9 cellular contexts compared by ENCODE assay signal in the genomic region with DNA sequence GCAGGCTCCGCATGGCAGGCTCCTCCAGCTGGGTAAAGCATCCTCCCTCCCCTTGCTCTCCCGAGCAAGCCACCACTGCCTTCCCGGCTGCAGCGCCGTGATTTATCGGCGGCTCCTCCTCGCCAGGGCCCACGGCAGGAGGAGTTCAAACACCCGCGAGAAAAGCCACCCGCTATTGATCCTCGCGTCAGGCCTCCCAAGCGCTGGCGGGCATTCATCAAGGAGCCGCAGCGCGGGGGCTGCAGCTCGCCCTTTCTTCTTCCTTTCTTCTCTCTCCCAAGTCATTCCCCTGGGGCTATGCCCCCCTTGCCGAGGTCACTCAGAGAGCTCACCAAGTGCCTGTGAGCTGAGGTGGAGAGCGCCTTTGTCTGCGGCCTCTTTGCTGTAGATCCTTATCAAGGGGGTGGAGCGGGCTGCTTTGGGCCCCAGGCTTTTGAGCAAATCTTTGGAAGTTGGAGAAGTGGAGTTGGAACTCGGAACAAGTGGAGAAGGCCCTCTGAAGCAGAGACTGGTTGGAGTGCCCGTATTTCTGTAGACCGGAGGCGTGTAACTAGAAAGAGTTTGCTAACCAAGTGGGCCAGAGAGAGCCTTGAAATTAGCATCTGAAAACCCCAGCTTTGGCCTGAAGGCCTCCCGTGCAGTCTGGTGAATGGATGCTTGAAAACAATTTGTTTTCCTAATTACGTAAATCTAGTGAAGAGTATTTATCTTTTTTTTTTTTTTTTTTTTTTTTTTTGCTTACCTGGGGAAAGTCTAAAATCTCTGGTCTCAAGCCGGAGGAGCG.
DNase-seq lines count a peak whose midpoint lies in the region; ATAC-seq and TF ChIP-seq lines count a peak whose summit lies in the region.
"Had no signal": no experiment of that assay in that cellular context is flagged by ENCODE, and none has a peak within 500 bp of the region (broad histone marks: within the 10 kb centered on the region; RNA-seq: fewer than 3 reads in every experiment).

No MANE protein-coding gene starts in this region.

- no peak for TF ChIP-seq RAD21 in neural cell (conservative IDR thresholded peaks at IDR 0.05)

- no peaks in the 10 kb centered on the region for H3K27me3 ChIP-seq in BLaER1
- H3K27me3 ChIP-seq in HUES6 (ENCODE audit: control insufficient read depth, insufficient read depth, low read length), result peaks cover 56% of the 10 kb centered on the region
- no peaks in the 10 kb centered on the region for H3K27me3 ChIP-seq in endodermal cell (ENCODE audit: control insufficient read depth, insufficient read depth, low read length, poor library complexity, severe bottlenecking)
- no peaks in the 10 kb centered on the region for H3K27me3 ChIP-seq in neural cell (ENCODE audit: insufficient read depth, low read depth, low read length)

- H3K9me3 ChIP-seq in BLaER1, result no peaks in the 10 kb centered on the region
- H3K9me3 ChIP-seq in HUES6 (ENCODE audit: control insufficient read depth, insufficient read depth, low read depth, low read length), result no peaks in the 10 kb centered on the region
- no peaks in the 10 kb centered on the region for H3K9me3 ChIP-seq in endodermal cell (ENCODE audit: control insufficient read depth, low read length)
- H3K9me3 ChIP-seq in neural cell (ENCODE audit: low read length), result no peaks in the 10 kb centered on the region

- no peak overlapping the region for H3K4me3 ChIP-seq in BLaER1
- peak overlapping the region; percentile 73 for H3K4me3 ChIP-seq in HUES6 (ENCODE audit: low read depth, low read length)
- peak overlapping the region; percentile 50 for H3K4me3 ChIP-seq in endodermal cell (ENCODE audit: low read length)
- H3K4me3 ChIP-seq in neural cell (ENCODE audit: low read length), result peak overlapping the region; percentile 46

- H3K79me2 ChIP-seq in neural cell (replicated peaks; ENCODE audit: insufficient read depth, low read length), result peaks cover 26% of the 10 kb centered on the region

- peak overlapping the region; percentile 52 for H3K4me3 Mint-ChIP-seq in endodermal cell

- H3K36me3 Mint-ChIP-seq in endodermal cell (ENCODE audit: low read depth), result peaks cover 6% of the 10 kb centered on the region

- peaks cover 4% of the 10 kb centered on the region for H3F3A ChIP-seq in neural cell (ENCODE audit: insufficient read depth, low read length, poor library complexity, severe bottlenecking)

- no peak overlapping the region for H2AFZ ChIP-seq in neural cell (ENCODE audit: low read depth, low read length)

- TF ChIP-seq CTCF in endodermal cell (conservative IDR thresholded peaks at IDR 0.05) (no peak), neural cell (IDR thresholded peaks at IDR 0.05; ENCODE audit: poor library complexity, severe bottlenecking) (no peak)

- peaks cover 40% of the 10 kb centered on the region for H3K36me3 ChIP-seq in BLaER1
- no peaks in the 10 kb centered on the region for H3K36me3 ChIP-seq in HUES6 (ENCODE audit: control insufficient read depth, insufficient read depth, low read length)
- H3K36me3 ChIP-seq in endodermal cell (ENCODE audit: control insufficient read depth, insufficient read depth, low read length), result no peaks in the 10 kb centered on the region
- H3K36me3 ChIP-seq in neural cell (ENCODE audit: insufficient read depth, low read length), result no peaks in the 10 kb centered on the region

- H4K20me1 ChIP-seq in BLaER1, result peaks cover 83% of the 10 kb centered on the region
- peaks cover 3% of the 10 kb centered on the region for H4K20me1 ChIP-seq in neural cell (ENCODE audit: insufficient read depth)

- DNase-seq in endodermal cell (peak; percentile 89), HCEC 1CT (no peak)
- DNase-seq in activated naive CD4-positive, alpha-beta T cell treated with anti-CD3 and anti-CD28 coated beads, Interleukin-2, amount 50 U/mL, for 16 hours, result no peak
- DNase-seq: NCI-H526 had no signal

- H3K9me2 ChIP-seq in neural cell (ENCODE audit: insufficient read depth, low read length), result no peaks in the 10 kb centered on the region

- H3K9ac ChIP-seq in BLaER1 (peak overlapping the region; percentile 16; the same call in 1 of the 2 replicates), HUES6 (ENCODE audit: low read length) (peak overlapping the region; percentile 60), endodermal cell (ENCODE audit: extremely low read depth, low read length, poor library complexity, severe bottlenecking) (no peak overlapping the region), neural cell (ENCODE audit: low read length) (peak overlapping the region; percentile 56)

- peaks cover 22% of the 10 kb centered on the region for H3K27me3 Mint-ChIP-seq in endodermal cell (ENCODE audit: insufficient read depth)

- H3K9me3 Mint-ChIP-seq in endodermal cell, result no peaks in the 10 kb centered on the region

- peaks cover 61% of the 10 kb centered on the region for H3K4me1 Mint-ChIP-seq in endodermal cell

- ATAC-seq in GM19395 (IDR thresholded peaks at IDR 0.05; ENCODE audit: unreplicated experiment) (no peak), GM19452 (IDR thresholded peaks at IDR 0.05; ENCODE audit: unreplicated experiment) (no peak)

- H3K27ac ChIP-seq in BLaER1, result no peak overlapping the region
- peak overlapping the region; percentile 35; the same call in 1 of the 2 replicates for H3K27ac ChIP-seq in HUES6 (ENCODE audit: low read depth, low read length)
- H3K27ac ChIP-seq in endodermal cell (ENCODE audit: low read depth, low read length), result peak overlapping the region; percentile 74
- H3K27ac ChIP-seq in neural cell (ENCODE audit: low read length), result peak overlapping the region; percentile 55

- H3K27ac Mint-ChIP-seq in endodermal cell, result peak overlapping the region; percentile 94

- no peak for TF ChIP-seq EP300 in neural cell (conservative IDR thresholded peaks at IDR 0.05; ENCODE audit: poor library complexity, severe bottlenecking)

- H3K4me2 ChIP-seq in BLaER1 (peak overlapping the region; percentile 97), neural cell (ENCODE audit: low read length) (peak overlapping the region; percentile 48)

- WGBS in endodermal cell (ENCODE audit: insufficient coverage in 1 of 2, insufficient read length in 1 of 2), 2 experiments, result 17 to 34% methylated on average over 6 to 31 of the region's 32 CpGs

- H3K4me1 ChIP-seq in BLaER1, result peaks cover 83% of the 10 kb centered on the region
- peaks cover 65% of the 10 kb centered on the region for H3K4me1 ChIP-seq in HUES6 (ENCODE audit: control insufficient read depth, insufficient read depth, low read length)
- H3K4me1 ChIP-seq in endodermal cell (ENCODE audit: control insufficient read depth, insufficient read depth, low read length), result peaks cover 40% of the 10 kb centered on the region

TF ChIP-seq in neural cell, 6 proteins besides CTCF, POLR2A, EP300 and RAD21:
- TF ChIP-seq MXI1 (conservative IDR thresholded peaks at IDR 0.05; ENCODE audit: poor library complexity, severe bottlenecking) (no peak), REST (IDR thresholded peaks at IDR 0.05; ENCODE audit: borderline replicate concordance) (peak; percentile 36)
TF ChIP-seq in neural cell: peak in this region for 1.
